In the genomic region with DNA sequence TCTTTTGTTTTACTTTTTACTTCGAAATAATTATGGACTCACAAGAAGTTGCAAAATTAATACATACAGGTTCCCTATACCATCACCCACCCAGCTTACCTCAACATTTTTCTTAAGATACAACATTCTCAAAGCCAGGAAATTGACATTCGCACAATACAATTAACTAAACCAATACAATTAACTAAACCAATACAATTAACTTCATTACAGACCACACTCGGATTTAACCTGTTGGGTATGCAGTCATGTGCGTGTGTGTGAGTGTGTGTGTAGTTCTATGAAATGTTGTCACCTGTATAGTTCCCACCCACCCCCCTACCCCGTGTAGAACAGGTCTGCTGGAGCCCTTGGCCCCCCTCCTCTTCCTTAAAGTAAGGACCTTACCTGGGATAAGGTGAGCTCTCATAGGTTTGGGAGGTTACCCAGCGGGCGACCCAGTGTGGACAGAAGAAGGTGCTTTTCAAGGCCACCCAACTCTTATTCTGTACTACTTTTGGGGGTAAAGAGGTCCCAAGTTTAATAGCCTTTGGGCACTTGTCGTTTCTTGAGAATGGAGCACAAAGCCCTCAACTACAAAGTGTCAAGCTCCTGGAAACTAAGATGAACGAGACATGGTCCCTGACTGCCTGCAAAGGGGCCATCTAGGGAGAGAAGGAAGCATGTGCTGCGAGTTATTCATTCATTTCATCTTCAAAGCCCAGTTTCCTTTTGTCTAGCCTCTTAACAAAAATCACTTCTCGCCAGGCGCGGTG, we compare ENCODE assay signal across 1 cellular context.
A peak's percentile ranks its signal among the peaks of the same experiment; 100 is the strongest.
TF ChIP-seq lines count a peak whose summit lies in the region.

No MANE protein-coding gene starts in this region.

TF ChIP-seq in K562, 482 proteins besides CTCF, POLR2A, EP300 and RAD21 (continues in another document):
- TF ChIP-seq GTF2F1 (IDR thresholded peaks at IDR 0.05; ENCODE audit: low read depth, low read length) (no peak), POU5F1 (IDR thresholded peaks at IDR 0.05; ENCODE audit: borderline replicate concordance, low read depth, low read length, partially characterized antibody) (no peak), FOXM1 (IDR thresholded peaks at IDR 0.05; ENCODE audit: low read depth) (0 out of 2 replicates have a peak, but pooled peaks have one; percentile 9), FOXM1 (CRISPR knock-in tag; IDR thresholded peaks at IDR 0.05; ENCODE audit: low read depth) (no peak), ZNF644 (tag; IDR thresholded peaks at IDR 0.05; ENCODE audit: low read depth) (no peak), NFATC3 (IDR thresholded peaks at IDR 0.05) (no peak), SOX6 (IDR thresholded peaks at IDR 0.05) (peak; percentile 91; the same call in 1 of the 2 replicates), ZNF766 (CRISPR knock-in tag; conservative IDR thresholded peaks at IDR 0.05) (no peak), TOE1 (IDR thresholded peaks at IDR 0.05; ENCODE audit: borderline replicate concordance) (0 out of 2 replicates have a peak, but pooled peaks have one; percentile 0), TOE1 (CRISPR knock-in tag; IDR thresholded peaks at IDR 0.05; ENCODE audit: borderline replicate concordance, low read depth) (no peak), EP400 (IDR thresholded peaks at IDR 0.05) (no peak), ZNF24 (IDR thresholded peaks at IDR 0.05) (peak; percentile 78), ARID2 (IDR thresholded peaks at IDR 0.05) (peak; percentile 43; the same call in 1 of the 2 replicates), ELF2 (CRISPR knock-in tag; IDR thresholded peaks at IDR 0.05) (0 out of 2 replicates have a peak, but pooled peaks have one; percentile 36), TAF7 (tag; IDR thresholded peaks at IDR 0.05) (no peak), SMARCC2 (IDR thresholded peaks at IDR 0.05; ENCODE audit: low read depth) (no peak), MAFK (IDR thresholded peaks at IDR 0.05; ENCODE audit: low read length) (no peak), MYBL2 (IDR thresholded peaks at IDR 0.05; ENCODE audit: low read depth) (no peak), MYBL2 (CRISPR knock-in tag; IDR thresholded peaks at IDR 0.05; ENCODE audit: borderline replicate concordance) (no peak), XRCC5 (IDR thresholded peaks at IDR 0.05; ENCODE audit: low read depth, low read length) (no peak), NR1H2 (CRISPR knock-in tag; IDR thresholded peaks at IDR 0.05) (no peak), MIER1 (IDR thresholded peaks at IDR 0.05; ENCODE audit: low read depth) (no peak), ARNT (IDR thresholded peaks at IDR 0.05) (peak in 1 of 2 experiments; percentile 37; a peak in 1 of 4 replicates), CCAR2 (IDR thresholded peaks at IDR 0.05; ENCODE audit: low read depth, low read length) (no peak), ZFP36 (IDR thresholded peaks at IDR 0.05; ENCODE audit: low read depth, low read length, partially characterized antibody) (no peak), ZKSCAN3 (CRISPR knock-in tag; IDR thresholded peaks at IDR 0.05) (no peak)
- TF ChIP-seq, protein P1, sequence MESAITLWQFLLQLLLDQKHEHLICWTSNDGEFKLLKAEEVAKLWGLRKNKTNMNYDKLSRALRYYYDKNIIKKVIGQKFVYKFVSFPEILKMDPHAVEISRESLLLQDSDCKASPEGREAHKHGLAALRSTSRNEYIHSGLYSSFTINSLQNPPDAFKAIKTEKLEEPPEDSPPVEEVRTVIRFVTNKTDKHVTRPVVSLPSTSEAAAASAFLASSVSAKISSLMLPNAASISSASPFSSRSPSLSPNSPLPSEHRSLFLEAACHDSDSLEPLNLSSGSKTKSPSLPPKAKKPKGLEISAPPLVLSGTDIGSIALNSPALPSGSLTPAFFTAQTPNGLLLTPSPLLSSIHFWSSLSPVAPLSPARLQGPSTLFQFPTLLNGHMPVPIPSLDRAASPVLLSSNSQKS (CRISPR knock-in tag; IDR thresholded peaks at IDR 0.05) = 0 out of 2 replicates have a peak, but pooled peaks have one; percentile 42
- TF ChIP-seq, protein P2, sequence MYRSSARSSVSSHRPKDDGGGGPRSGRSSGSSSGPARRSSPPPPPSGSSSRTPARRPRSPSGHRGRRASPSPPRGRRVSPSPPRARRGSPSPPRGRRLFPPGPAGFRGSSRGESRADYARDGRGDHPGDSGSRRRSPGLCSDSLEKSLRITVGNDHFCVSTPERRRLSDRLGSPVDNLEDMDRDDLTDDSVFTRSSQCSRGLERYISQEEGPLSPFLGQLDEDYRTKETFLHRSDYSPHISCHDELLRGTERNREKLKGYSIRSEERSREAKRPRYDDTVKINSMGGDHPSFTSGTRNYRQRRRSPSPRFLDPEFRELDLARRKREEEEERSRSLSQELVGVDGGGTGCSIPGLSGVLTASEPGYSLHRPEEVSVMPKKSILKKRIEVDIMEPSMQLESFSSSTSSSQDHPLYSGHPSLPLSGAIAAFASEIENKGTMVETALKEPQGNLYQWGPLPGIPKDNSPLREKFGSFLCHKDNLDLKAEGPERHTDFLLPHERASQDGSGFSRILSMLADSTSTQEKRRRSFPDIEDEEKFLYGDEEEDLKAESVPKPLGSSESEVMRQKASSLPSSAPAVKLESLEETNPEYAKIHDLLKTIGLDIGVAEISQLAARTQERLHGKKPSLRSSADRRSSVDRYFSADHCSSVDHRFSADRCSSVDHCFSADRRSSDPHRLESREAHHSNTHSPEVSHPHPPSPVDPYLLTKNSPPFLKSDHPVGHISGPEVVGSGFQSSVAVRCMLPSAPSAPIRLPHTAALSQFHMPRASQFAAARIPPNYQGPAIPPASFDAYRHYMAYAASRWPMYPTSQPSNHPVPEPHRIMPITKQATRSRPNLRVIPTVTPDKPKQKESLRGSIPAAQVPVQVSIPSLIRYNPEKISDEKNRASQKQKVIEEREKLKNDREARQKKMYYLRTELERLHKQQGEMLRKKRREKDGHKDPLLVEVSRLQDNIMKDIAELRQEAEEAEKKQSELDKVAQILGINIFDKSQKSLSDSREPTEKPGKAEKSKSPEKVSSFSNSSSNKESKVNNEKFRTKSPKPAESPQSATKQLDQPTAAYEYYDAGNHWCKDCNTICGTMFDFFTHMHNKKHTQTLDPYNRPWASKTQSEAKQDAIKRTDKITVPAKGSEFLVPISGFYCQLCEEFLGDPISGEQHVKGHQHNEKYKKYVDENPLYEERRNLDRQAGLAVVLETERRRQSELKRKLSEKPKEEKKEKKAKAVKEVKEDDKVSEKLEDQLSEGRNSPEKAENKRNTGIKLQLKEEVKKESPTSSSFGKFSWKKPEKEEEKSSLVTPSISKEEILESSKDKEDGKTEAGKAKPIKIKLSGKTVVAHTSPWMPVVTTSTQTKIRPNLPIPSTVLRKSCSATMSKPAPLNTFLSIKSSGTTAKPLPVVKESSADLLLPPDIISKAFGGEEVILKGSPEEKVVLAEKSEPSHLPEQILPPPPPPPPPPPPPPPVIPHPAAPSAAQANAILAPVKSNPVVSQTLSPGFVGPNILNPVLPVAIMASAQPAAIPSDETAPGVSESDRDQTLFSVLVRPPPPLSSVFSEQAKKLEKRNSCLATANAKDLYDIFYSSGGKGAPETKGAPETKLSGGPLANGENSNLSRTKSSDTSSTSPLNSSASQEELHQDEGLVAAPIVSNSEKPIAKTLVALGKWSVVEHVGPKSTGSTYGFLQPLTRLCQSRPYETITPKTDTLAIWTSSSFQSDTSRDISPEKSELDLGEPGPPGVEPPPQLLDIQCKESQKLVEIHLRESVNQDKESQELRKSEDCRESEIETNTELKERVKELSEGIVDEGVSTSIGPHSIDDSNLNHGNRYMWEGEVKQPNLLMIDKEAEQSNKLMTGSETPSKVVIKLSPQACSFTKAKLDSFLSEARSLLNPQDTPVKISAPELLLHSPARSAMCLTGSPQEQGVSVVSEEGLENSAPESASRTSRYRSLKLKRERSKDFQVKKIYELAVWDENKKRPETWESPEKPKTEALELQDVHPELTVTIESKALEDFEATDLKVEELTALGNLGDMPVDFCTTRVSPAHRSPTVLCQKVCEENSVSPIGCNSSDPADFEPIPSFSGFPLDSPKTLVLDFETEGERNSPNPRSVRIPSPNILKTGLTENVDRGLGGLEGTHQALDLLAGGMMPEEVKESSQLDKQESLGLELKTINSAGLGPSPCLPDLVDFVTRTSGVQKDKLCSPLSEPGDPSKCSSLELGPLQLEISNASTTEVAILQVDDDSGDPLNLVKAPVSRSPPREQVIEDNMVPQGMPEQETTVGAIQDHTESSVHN (IDR thresholded peaks at IDR 0.05; ENCODE audit: borderline replicate concordance in 1 of 2, low read depth in 1 of 2) = no peak
- TF ChIP-seq, protein P3, sequence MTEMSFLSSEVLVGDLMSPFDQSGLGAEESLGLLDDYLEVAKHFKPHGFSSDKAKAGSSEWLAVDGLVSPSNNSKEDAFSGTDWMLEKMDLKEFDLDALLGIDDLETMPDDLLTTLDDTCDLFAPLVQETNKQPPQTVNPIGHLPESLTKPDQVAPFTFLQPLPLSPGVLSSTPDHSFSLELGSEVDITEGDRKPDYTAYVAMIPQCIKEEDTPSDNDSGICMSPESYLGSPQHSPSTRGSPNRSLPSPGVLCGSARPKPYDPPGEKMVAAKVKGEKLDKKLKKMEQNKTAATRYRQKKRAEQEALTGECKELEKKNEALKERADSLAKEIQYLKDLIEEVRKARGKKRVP (CRISPR knock-in tag; IDR thresholded peaks at IDR 0.05) = no peak
- TF ChIP-seq, protein P4, sequence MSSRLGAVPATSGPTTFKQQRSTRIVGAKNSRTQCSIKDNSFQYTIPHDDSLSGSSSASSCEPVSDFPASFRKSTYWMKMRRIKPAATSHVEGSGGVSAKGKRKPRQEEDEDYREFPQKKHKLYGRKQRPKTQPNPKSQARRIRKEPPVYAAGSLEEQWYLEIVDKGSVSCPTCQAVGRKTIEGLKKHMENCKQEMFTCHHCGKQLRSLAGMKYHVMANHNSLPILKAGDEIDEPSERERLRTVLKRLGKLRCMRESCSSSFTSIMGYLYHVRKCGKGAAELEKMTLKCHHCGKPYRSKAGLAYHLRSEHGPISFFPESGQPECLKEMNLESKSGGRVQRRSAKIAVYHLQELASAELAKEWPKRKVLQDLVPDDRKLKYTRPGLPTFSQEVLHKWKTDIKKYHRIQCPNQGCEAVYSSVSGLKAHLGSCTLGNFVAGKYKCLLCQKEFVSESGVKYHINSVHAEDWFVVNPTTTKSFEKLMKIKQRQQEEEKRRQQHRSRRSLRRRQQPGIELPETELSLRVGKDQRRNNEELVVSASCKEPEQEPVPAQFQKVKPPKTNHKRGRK (tag; IDR thresholded peaks at IDR 0.05) = no peak
- TF ChIP-seq, protein P5, sequence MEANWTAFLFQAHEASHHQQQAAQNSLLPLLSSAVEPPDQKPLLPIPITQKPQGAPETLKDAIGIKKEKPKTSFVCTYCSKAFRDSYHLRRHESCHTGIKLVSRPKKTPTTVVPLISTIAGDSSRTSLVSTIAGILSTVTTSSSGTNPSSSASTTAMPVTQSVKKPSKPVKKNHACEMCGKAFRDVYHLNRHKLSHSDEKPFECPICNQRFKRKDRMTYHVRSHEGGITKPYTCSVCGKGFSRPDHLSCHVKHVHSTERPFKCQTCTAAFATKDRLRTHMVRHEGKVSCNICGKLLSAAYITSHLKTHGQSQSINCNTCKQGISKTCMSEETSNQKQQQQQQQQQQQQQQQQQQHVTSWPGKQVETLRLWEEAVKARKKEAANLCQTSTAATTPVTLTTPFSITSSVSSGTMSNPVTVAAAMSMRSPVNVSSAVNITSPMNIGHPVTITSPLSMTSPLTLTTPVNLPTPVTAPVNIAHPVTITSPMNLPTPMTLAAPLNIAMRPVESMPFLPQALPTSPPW (CRISPR knock-in tag; IDR thresholded peaks at IDR 0.05) = no peak
- TF ChIP-seq, protein P6, sequence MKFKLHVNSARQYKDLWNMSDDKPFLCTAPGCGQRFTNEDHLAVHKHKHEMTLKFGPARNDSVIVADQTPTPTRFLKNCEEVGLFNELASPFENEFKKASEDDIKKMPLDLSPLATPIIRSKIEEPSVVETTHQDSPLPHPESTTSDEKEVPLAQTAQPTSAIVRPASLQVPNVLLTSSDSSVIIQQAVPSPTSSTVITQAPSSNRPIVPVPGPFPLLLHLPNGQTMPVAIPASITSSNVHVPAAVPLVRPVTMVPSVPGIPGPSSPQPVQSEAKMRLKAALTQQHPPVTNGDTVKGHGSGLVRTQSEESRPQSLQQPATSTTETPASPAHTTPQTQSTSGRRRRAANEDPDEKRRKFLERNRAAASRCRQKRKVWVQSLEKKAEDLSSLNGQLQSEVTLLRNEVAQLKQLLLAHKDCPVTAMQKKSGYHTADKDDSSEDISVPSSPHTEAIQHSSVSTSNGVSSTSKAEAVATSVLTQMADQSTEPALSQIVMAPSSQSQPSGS (CRISPR knock-in tag; IDR thresholded peaks at IDR 0.05) = no peak
- TF ChIP-seq, protein P7, sequence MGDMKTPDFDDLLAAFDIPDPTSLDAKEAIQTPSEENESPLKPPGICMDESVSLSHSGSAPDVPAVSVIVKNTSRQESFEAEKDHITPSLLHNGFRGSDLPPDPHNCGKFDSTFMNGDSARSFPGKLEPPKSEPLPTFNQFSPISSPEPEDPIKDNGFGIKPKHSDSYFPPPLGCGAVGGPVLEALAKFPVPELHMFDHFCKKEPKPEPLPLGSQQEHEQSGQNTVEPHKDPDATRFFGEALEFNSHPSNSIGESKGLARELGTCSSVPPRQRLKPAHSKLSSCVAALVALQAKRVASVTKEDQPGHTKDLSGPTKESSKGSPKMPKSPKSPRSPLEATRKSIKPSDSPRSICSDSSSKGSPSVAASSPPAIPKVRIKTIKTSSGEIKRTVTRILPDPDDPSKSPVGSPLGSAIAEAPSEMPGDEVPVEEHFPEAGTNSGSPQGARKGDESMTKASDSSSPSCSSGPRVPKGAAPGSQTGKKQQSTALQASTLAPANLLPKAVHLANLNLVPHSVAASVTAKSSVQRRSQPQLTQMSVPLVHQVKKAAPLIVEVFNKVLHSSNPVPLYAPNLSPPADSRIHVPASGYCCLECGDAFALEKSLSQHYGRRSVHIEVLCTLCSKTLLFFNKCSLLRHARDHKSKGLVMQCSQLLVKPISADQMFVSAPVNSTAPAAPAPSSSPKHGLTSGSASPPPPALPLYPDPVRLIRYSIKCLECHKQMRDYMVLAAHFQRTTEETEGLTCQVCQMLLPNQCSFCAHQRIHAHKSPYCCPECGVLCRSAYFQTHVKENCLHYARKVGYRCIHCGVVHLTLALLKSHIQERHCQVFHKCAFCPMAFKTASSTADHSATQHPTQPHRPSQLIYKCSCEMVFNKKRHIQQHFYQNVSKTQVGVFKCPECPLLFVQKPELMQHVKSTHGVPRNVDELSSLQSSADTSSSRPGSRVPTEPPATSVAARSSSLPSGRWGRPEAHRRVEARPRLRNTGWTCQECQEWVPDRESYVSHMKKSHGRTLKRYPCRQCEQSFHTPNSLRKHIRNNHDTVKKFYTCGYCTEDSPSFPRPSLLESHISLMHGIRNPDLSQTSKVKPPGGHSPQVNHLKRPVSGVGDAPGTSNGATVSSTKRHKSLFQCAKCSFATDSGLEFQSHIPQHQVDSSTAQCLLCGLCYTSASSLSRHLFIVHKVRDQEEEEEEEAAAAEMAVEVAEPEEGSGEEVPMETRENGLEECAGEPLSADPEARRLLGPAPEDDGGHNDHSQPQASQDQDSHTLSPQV (IDR thresholded peaks at IDR 0.05) = peak; percentile 30; the same call in 1 of the 2 replicates
